Comparison of ENCODE assay signal across 10 cellular contexts in the genomic region with DNA sequence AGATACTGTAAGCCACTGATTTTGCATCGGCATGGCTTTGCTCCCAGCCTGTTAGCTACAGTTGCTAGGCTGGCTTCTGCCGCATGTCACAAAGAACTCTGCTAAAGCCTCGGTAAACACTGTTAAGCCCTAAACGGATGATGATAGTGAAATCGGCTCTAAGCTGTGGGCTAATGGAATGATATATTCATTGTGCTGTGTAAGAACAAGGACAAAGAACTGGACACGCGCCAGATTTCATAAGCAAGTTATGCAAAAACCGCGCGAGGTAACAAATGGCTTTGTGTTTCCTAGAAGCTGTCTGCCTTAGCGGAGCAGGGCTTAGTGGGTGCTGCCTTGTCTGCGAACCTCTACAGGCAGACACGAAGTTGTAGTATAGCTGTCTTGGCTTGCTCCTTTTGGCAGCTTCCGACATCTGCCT.
DNase-seq lines count a peak whose midpoint lies in the region; ATAC-seq lines count a peak whose summit lies in the region.
"Had no signal": no experiment of that assay in that cellular context is flagged by ENCODE, and none has a peak within 500 bp of the region (broad histone marks: within the 10 kb centered on the region; RNA-seq: fewer than 3 reads in every experiment).

No MANE protein-coding gene starts in this region.

- no peak overlapping the region for H2AFZ ChIP-seq in GM23248

- H3K9me2 ChIP-seq in GM23248 (ENCODE audit: insufficient read depth), result no peaks in the 10 kb centered on the region

- no peaks in the 10 kb centered on the region for H3K79me2 ChIP-seq in GM23248 (ENCODE audit: insufficient read depth)

- H3K27me3 ChIP-seq in adipocyte (replicated peaks; ENCODE audit: control insufficient read depth, insufficient read depth, low read length) (no peaks in the 10 kb centered on the region), GM23248 (replicated peaks; ENCODE audit: insufficient read depth) (no peaks in the 10 kb centered on the region)
- H3K27me3 ChIP-seq: spleen had no signal

- H3K36me3 ChIP-seq in adipocyte (ENCODE audit: control insufficient read depth, insufficient read depth, low read length, severe bottlenecking) (no peaks in the 10 kb centered on the region), GM23248 (ENCODE audit: low read depth) (no peaks in the 10 kb centered on the region)
- H3K36me3 ChIP-seq: spleen had no signal

- H3K27ac ChIP-seq in GM23248, result no peak overlapping the region
- H3K27ac ChIP-seq: 22Rv1 had no signal

- H3K4me2 ChIP-seq in GM23248 (ENCODE audit: unreplicated experiment), result no peak overlapping the region

- in situ Hi-C loops in GM23248 (cut with MboI), result no loop called here

- H3F3A ChIP-seq in GM23248 (ENCODE audit: insufficient read depth), result no peaks in the 10 kb centered on the region

- H4K20me1 ChIP-seq in GM23248 (ENCODE audit: insufficient read depth), result no peaks in the 10 kb centered on the region

- H3K4me1 ChIP-seq in adipocyte (ENCODE audit: control insufficient read depth, insufficient read depth, low read length) (no peaks in the 10 kb centered on the region), GM23248 (ENCODE audit: insufficient read depth) (no peaks in the 10 kb centered on the region)
- H3K4me1 ChIP-seq: spleen had no signal

- H3K9me3 ChIP-seq in adipocyte (ENCODE audit: control insufficient read depth, low read length), result no peaks in the 10 kb centered on the region
- no peaks in the 10 kb centered on the region for H3K9me3 ChIP-seq in GM23248 (ENCODE audit: low read depth)

- no peak overlapping the region for H3K9ac ChIP-seq in adipocyte (ENCODE audit: low read length)
- no peak overlapping the region for H3K9ac ChIP-seq in GM23248

- no peak for ATAC-seq in GM21723 (IDR thresholded peaks at IDR 0.05; ENCODE audit: unreplicated experiment)

- H3K4me3 ChIP-seq in adipocyte (ENCODE audit: low read length) (no peak overlapping the region), GM23248 (no peak overlapping the region)
- H3K4me3 ChIP-seq: spleen had no signal

- WGBS in GM23248 (ENCODE audit: low coverage in 1 of 2, low lambda C conversion rate in 2 of 2, missing lambda C conversion rate in 2 of 2), 2 experiments, result 7 to 13% methylated on average over 14 of the region's 14 CpGs

- DNase-seq in DMS 273 (lab: John Stamatoyannopoulos, UW; ENCODE audit: unreplicated experiment), result peak; percentile 39
- DNase-seq in DMS 273 treated with DMSO at 0.1 percent for 48 hours (lab: John Stamatoyannopoulos, UW), result no peak
- DNase-seq in adipocyte (ENCODE audit: low read depth), result peak; percentile 1
- peak in 31 of 51 donors; percentile 5 to 86 (median 31) for DNase-seq in hypothalamus (lab: John Stamatoyannopoulos, UW)
- peak; percentile 81 for DNase-seq in superior temporal gyrus (ENCODE audit: extremely low spot score)
- DNase-seq in GM23248, result no peak
- no peak for DNase-seq in stimulated activated naive CD4-positive, alpha-beta T cell (lab: John Stamatoyannopoulos, UW)
- DNase-seq: spleen had no signal

Comparison
In these comparisons a context has a peak if more than half of its experiments do, and no peak if none do; other contexts are left out.
1. DNase-seq: peak in DMS 273 (single experiment), adipocyte (single experiment), hypothalamus (31 of 51) and superior temporal gyrus (single experiment); none in DMS 273 treated with DMSO at 0.1 percent for 48 hours (single experiment), GM23248 (single experiment) and stimulated activated naive CD4-positive, alpha-beta T cell (0 of 6).